ENCODE assay signal across 8 cellular contexts in genomic region chr1:158999301-159000069, GRCh38. TPM values are rescaled to one million over a fixed set of nuclear protein-coding genes. Genes with fewer than 3 reads are reported as not detected.
DNase-seq lines count a peak whose midpoint lies in the region; ATAC-seq, FAIRE-seq and TF ChIP-seq lines count a peak whose summit lies in the region.

No MANE protein-coding gene starts in this region.

- H3K4me3 ChIP-seq in bronchial epithelial cell (ENCODE audit: low read depth, low read length) (peak overlapping the region; percentile 29), iPS-20b (ENCODE audit: low read length) (peak overlapping the region; percentile 76), skeletal muscle cell (ENCODE audit: low read depth, low read length) (peak overlapping the region; percentile 59)

- no peaks in the 10 kb centered on the region for H3K9me3 ChIP-seq in iPS-20b (ENCODE audit: insufficient read depth, low read depth, low read length)

- peaks cover 15% of the 10 kb centered on the region for H3K4me1 ChIP-seq in iPS-20b (ENCODE audit: insufficient read depth, low read length)

- FAIRE-seq in bronchial epithelial cell (lab: Jason Lieb, UNC) = peak; percentile 64

- ATAC-seq in GM19035 (IDR thresholded peaks at IDR 0.05; ENCODE audit: unreplicated experiment) = no peak

- DNase-seq in M059J (ENCODE audit: low read depth) (peak; percentile 92), bronchial epithelial cell (ENCODE audit: low read depth) (peak; percentile 77), skeletal muscle cell (ENCODE audit: low read depth) (peak; percentile 93), GM20000 (ENCODE audit: low spot score) (no peak), GM13976 (ENCODE audit: low spot score) (no peak)
- DNase-seq in activated CD4-positive, CD25-positive, alpha-beta regulatory T cell treated with anti-CD3 and anti-CD28 coated beads, Interleukin-2, amount 50 U/mL, for 72 hours = no peak

- peak overlapping the region; percentile 78; the same call in 1 of the 2 replicates for H3K9ac ChIP-seq in iPS-20b (ENCODE audit: low read depth, low read length)

- peak overlapping the region; percentile 36 for H3K27ac ChIP-seq in iPS-20b (ENCODE audit: low read length)

- H3K36me3 ChIP-seq in bronchial epithelial cell (ENCODE audit: control insufficient read depth, insufficient read depth, low read length) (no peaks in the 10 kb centered on the region), iPS-20b (ENCODE audit: insufficient read depth, low read depth, low read length) (no peaks in the 10 kb centered on the region)

- no peak for TF ChIP-seq CTCF in bronchial epithelial cell (IDR thresholded peaks at IDR 0.05; ENCODE audit: insufficient read depth, low read length, severe bottlenecking)
- TF ChIP-seq CTCF in GM20000 (IDR thresholded peaks at IDR 0.05; ENCODE audit: extremely low read depth, missing control alignments) = no peak
- no peak for TF ChIP-seq CTCF in GM13976 (IDR thresholded peaks at IDR 0.05; ENCODE audit: borderline replicate concordance, control extremely low read depth, extremely low read depth, insufficient read depth, missing control alignments)

- in situ Hi-C loops in GM13976 (cut with MboI; ENCODE audit: low sequenced_read_pairs, unreplicated experiment) = loop anchor here (10.0 kb wide), 2 partner anchors 195 to 495 kb away; no protein-coding TSS in a partner anchor

- H3K27me3 ChIP-seq in bronchial epithelial cell (ENCODE audit: control insufficient read depth, insufficient read depth, low read length) (no peaks in the 10 kb centered on the region), iPS-20b (ENCODE audit: insufficient read depth, low read length) (peaks cover 7% of the 10 kb centered on the region; the same call in 1 of the 2 replicates)

RNA-seq across cellular contexts. Expression of gene IFI16, which starts 10.2 kb away (rescaled TPM):
- total RNA-seq in M059J (2014; rRNA removed; shearing (Covaris generic)) = 75.9 and 103 TPM in 2 replicates
- total RNA-seq in bronchial epithelial cell = 34.0 and 54.7 TPM in 2 replicates

Comparison
In these comparisons a context has a peak if more than half of its experiments do, and no peak if none do; other contexts are left out.
1. DNase-seq: peak in M059J (single experiment), bronchial epithelial cell (single experiment) and skeletal muscle cell (single experiment); none in activated CD4-positive, CD25-positive, alpha-beta regulatory T cell treated with anti-CD3 and anti-CD28 coated beads, Interleukin-2, amount 50 U/mL, for 72 hours (single experiment), GM20000 (single experiment) and GM13976 (single experiment).
2. Peak in every context shown above with its lines, with median percentiles within 50 percentile points of each other: H3K4me3 ChIP-seq.